Comparison of ENCODE assay signal across 1 cellular context in the genomic region with DNA sequence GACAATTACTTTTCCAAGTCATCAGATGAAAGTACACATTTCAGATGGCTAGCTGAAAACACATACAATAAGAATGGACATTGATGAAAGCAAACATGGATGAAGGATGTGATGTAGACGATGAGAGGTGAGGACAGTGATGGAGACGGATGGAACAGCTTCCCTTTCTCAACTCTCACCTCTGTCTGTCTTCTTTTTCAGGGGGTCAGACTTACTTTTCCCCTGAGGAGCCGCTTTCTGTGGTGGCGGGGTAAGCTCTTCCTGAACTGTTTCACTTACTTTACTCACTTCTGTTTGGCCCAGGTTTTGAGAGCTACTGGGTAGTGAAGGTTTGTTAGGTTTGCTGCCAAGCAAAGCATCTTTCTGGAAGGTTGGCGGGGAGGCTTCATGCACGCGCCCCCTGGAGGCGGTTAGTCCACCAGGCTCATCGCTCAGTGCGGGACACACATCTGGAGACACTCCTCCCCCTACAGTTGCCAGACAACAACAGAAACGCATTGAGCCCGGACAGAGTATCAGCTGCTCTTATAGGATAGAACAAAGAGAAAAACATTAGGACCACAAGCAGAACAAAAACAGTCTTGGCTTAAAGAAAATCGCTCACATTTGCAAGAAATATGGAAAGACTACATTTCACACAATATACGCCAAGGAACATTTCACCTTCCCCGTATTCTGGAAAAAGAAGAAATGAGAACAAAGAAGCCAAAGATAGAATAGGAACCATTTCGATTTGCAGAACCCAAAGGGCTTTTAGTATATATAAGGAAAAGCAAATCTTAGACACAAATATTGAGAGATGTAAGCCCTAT.
TF ChIP-seq lines count a peak whose summit lies in the region.

No MANE protein-coding gene starts in this region.

TF ChIP-seq in HepG2, 621 proteins besides CTCF, POLR2A, EP300 and RAD21 (continued from another document and continues in another):
- no peak for TF ChIP-seq ZNF484 (CRISPR knock-in tag; IDR thresholded peaks at IDR 0.05; ENCODE audit: borderline replicate concordance, low read depth)
- TF ChIP-seq ZSCAN12 (CRISPR knock-in tag; IDR thresholded peaks at IDR 0.05): no peak
- TF ChIP-seq POLR2AphosphoS2 (IDR thresholded peaks at IDR 0.05; ENCODE audit: low read depth, low read length): no peak
- no peak for TF ChIP-seq ZNF232 (CRISPR knock-in tag; IDR thresholded peaks at IDR 0.05; ENCODE audit: borderline replicate concordance)
- TF ChIP-seq ELF3 (CRISPR knock-in tag; IDR thresholded peaks at IDR 0.05): peak; percentile 45
- 0 out of 2 replicates have a peak, but pooled peaks have one; percentile 19 for TF ChIP-seq TOPORS (CRISPR knock-in tag; IDR thresholded peaks at IDR 0.05)
- TF ChIP-seq ZMYM3 (CRISPR knock-in tag; IDR thresholded peaks at IDR 0.05): peak; percentile 49; the same call in 1 of the 2 replicates
- TF ChIP-seq ZFP36 (IDR thresholded peaks at IDR 0.05; ENCODE audit: borderline replicate concordance, low read depth, low read length, partially characterized antibody): no peak
- TF ChIP-seq, protein P1, sequence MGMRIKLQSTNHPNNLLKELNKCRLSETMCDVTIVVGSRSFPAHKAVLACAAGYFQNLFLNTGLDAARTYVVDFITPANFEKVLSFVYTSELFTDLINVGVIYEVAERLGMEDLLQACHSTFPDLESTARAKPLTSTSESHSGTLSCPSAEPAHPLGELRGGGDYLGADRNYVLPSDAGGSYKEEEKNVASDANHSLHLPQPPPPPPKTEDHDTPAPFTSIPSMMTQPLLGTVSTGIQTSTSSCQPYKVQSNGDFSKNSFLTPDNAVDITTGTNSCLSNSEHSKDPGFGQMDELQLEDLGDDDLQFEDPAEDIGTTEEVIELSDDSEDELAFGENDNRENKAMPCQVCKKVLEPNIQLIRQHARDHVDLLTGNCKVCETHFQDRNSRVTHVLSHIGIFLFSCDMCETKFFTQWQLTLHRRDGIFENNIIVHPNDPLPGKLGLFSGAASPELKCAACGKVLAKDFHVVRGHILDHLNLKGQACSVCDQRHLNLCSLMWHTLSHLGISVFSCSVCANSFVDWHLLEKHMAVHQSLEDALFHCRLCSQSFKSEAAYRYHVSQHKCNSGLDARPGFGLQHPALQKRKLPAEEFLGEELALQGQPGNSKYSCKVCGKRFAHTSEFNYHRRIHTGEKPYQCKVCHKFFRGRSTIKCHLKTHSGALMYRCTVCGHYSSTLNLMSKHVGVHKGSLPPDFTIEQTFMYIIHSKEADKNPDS (CRISPR knock-in tag; IDR thresholded peaks at IDR 0.05): 0 out of 2 replicates have a peak, but pooled peaks have one; percentile 51
- TF ChIP-seq, protein P2, sequence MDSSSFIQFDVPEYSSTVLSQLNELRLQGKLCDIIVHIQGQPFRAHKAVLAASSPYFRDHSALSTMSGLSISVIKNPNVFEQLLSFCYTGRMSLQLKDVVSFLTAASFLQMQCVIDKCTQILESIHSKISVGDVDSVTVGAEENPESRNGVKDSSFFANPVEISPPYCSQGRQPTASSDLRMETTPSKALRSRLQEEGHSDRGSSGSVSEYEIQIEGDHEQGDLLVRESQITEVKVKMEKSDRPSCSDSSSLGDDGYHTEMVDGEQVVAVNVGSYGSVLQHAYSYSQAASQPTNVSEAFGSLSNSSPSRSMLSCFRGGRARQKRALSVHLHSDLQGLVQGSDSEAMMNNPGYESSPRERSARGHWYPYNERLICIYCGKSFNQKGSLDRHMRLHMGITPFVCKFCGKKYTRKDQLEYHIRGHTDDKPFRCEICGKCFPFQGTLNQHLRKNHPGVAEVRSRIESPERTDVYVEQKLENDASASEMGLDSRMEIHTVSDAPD (CRISPR knock-in tag; IDR thresholded peaks at IDR 0.05): 0 out of 2 replicates have a peak, but pooled peaks have one; percentile 20
- TF ChIP-seq, protein P3, sequence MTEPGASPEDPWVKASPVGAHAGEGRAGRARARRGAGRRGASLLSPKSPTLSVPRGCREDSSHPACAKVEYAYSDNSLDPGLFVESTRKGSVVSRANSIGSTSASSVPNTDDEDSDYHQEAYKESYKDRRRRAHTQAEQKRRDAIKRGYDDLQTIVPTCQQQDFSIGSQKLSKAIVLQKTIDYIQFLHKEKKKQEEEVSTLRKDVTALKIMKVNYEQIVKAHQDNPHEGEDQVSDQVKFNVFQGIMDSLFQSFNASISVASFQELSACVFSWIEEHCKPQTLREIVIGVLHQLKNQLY (CRISPR knock-in tag; IDR thresholded peaks at IDR 0.05): 0 out of 2 replicates have a peak, but pooled peaks have one; percentile 26
- TF ChIP-seq SSRP1 (CRISPR knock-in tag; IDR thresholded peaks at IDR 0.05): 0 out of 2 replicates have a peak, but pooled peaks have one; percentile 86
- TF ChIP-seq CBX5 (CRISPR knock-in tag; IDR thresholded peaks at IDR 0.05; ENCODE audit: borderline replicate concordance): peak; percentile 54; the same call in 1 of the 2 replicates
- TF ChIP-seq ZNF501 (CRISPR knock-in tag; IDR thresholded peaks at IDR 0.05): peak; percentile 39; the same call in 1 of the 2 replicates
- TF ChIP-seq, protein P4, sequence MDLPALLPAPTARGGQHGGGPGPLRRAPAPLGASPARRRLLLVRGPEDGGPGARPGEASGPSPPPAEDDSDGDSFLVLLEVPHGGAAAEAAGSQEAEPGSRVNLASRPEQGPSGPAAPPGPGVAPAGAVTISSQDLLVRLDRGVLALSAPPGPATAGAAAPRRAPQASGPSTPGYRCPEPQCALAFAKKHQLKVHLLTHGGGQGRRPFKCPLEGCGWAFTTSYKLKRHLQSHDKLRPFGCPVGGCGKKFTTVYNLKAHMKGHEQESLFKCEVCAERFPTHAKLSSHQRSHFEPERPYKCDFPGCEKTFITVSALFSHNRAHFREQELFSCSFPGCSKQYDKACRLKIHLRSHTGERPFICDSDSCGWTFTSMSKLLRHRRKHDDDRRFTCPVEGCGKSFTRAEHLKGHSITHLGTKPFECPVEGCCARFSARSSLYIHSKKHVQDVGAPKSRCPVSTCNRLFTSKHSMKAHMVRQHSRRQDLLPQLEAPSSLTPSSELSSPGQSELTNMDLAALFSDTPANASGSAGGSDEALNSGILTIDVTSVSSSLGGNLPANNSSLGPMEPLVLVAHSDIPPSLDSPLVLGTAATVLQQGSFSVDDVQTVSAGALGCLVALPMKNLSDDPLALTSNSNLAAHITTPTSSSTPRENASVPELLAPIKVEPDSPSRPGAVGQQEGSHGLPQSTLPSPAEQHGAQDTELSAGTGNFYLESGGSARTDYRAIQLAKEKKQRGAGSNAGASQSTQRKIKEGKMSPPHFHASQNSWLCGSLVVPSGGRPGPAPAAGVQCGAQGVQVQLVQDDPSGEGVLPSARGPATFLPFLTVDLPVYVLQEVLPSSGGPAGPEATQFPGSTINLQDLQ (CRISPR knock-in tag; IDR thresholded peaks at IDR 0.05): no peak
- TF ChIP-seq FOSL2 (CRISPR knock-in tag; IDR thresholded peaks at IDR 0.05): peak; percentile 58; the same call in 1 of the 2 replicates
- TF ChIP-seq NAIF1 (CRISPR knock-in tag; IDR thresholded peaks at IDR 0.05; ENCODE audit: borderline replicate concordance): 0 out of 2 replicates have a peak, but pooled peaks have one; percentile 32
- TF ChIP-seq ARID2 (CRISPR knock-in tag; IDR thresholded peaks at IDR 0.05; ENCODE audit: borderline replicate concordance): peak; percentile 32; the same call in 1 of the 2 replicates
- TF ChIP-seq GFI1 (CRISPR knock-in tag; IDR thresholded peaks at IDR 0.05; ENCODE audit: borderline replicate concordance): 0 out of 2 replicates have a peak, but pooled peaks have one; percentile 35
- peak; percentile 57; the same call in 1 of the 2 replicates for TF ChIP-seq TARDBP (CRISPR knock-in tag; IDR thresholded peaks at IDR 0.05)
- 0 out of 2 replicates have a peak, but pooled peaks have one; percentile 32 for TF ChIP-seq EED (CRISPR knock-in tag; IDR thresholded peaks at IDR 0.05)
- TF ChIP-seq ZNF703 (CRISPR knock-in tag; IDR thresholded peaks at IDR 0.05; ENCODE audit: borderline replicate concordance): no peak
- TF ChIP-seq, protein P5, sequence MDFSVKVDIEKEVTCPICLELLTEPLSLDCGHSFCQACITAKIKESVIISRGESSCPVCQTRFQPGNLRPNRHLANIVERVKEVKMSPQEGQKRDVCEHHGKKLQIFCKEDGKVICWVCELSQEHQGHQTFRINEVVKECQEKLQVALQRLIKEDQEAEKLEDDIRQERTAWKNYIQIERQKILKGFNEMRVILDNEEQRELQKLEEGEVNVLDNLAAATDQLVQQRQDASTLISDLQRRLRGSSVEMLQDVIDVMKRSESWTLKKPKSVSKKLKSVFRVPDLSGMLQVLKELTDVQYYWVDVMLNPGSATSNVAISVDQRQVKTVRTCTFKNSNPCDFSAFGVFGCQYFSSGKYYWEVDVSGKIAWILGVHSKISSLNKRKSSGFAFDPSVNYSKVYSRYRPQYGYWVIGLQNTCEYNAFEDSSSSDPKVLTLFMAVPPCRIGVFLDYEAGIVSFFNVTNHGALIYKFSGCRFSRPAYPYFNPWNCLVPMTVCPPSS (IDR thresholded peaks at IDR 0.05): no peak
- TF ChIP-seq GATAD2A (CRISPR knock-in tag; IDR thresholded peaks at IDR 0.05): peak; percentile 81
- no peak for TF ChIP-seq SOX6 (IDR thresholded peaks at IDR 0.05)
- TF ChIP-seq SOX6 (CRISPR knock-in tag; IDR thresholded peaks at IDR 0.05): peak; percentile 68
- TF ChIP-seq ZNF138 (CRISPR knock-in tag; IDR thresholded peaks at IDR 0.05; ENCODE audit: low read depth): no peak
- TF ChIP-seq GABPB1 (CRISPR knock-in tag; IDR thresholded peaks at IDR 0.05): peak; percentile 24; the same call in 1 of the 2 replicates
- TF ChIP-seq, protein P6, sequence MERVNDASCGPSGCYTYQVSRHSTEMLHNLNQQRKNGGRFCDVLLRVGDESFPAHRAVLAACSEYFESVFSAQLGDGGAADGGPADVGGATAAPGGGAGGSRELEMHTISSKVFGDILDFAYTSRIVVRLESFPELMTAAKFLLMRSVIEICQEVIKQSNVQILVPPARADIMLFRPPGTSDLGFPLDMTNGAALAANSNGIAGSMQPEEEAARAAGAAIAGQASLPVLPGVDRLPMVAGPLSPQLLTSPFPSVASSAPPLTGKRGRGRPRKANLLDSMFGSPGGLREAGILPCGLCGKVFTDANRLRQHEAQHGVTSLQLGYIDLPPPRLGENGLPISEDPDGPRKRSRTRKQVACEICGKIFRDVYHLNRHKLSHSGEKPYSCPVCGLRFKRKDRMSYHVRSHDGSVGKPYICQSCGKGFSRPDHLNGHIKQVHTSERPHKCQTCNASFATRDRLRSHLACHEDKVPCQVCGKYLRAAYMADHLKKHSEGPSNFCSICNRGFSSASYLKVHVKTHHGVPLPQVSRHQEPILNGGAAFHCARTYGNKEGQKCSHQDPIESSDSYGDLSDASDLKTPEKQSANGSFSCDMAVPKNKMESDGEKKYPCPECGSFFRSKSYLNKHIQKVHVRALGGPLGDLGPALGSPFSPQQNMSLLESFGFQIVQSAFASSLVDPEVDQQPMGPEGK (CRISPR knock-in tag; IDR thresholded peaks at IDR 0.05): peak; percentile 75
- TF ChIP-seq, protein P7, sequence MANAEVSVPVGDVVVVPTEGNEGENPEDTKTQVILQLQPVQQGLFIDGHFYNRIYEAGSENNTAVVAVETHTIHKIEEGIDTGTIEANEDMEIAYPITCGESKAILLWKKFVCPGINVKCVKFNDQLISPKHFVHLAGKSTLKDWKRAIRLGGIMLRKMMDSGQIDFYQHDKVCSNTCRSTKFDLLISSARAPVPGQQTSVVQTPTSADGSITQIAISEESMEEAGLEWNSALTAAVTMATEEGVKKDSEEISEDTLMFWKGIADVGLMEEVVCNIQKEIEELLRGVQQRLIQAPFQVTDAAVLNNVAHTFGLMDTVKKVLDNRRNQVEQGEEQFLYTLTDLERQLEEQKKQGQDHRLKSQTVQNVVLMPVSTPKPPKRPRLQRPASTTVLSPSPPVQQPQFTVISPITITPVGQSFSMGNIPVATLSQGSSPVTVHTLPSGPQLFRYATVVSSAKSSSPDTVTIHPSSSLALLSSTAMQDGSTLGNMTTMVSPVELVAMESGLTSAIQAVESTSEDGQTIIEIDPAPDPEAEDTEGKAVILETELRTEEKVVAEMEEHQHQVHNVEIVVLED (CRISPR knock-in tag; IDR thresholded peaks at IDR 0.05; ENCODE audit: borderline replicate concordance): no peak
- TF ChIP-seq XRCC5 (optimal IDR thresholded peaks at IDR 0.05; ENCODE audit: low read length): peak; percentile 95
- TF ChIP-seq FOXA3 (CRISPR knock-in tag; IDR thresholded peaks at IDR 0.05): peak; percentile 39; the same call in 1 of the 2 replicates
- TF ChIP-seq, protein P8, sequence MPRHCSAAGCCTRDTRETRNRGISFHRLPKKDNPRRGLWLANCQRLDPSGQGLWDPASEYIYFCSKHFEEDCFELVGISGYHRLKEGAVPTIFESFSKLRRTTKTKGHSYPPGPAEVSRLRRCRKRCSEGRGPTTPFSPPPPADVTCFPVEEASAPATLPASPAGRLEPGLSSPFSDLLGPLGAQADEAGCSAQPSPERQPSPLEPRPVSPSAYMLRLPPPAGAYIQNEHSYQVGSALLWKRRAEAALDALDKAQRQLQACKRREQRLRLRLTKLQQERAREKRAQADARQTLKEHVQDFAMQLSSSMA (CRISPR knock-in tag; IDR thresholded peaks at IDR 0.05): no peak
- peak; percentile 62; the same call in 1 of the 2 replicates for TF ChIP-seq ZNF331 (CRISPR knock-in tag; IDR thresholded peaks at IDR 0.05)
- TF ChIP-seq ZNF24 (IDR thresholded peaks at IDR 0.05): no peak
- TF ChIP-seq MIER2 (CRISPR knock-in tag; IDR thresholded peaks at IDR 0.05): peak; percentile 42; the same call in 1 of the 2 replicates
- no peak for TF ChIP-seq ONECUT2 (CRISPR knock-in tag; IDR thresholded peaks at IDR 0.05)
- TF ChIP-seq ZNF772 (CRISPR knock-in tag; IDR thresholded peaks at IDR 0.05): peak; percentile 79
- no peak for TF ChIP-seq TOE1 (CRISPR knock-in tag; IDR thresholded peaks at IDR 0.05)
- TF ChIP-seq, protein P9, sequence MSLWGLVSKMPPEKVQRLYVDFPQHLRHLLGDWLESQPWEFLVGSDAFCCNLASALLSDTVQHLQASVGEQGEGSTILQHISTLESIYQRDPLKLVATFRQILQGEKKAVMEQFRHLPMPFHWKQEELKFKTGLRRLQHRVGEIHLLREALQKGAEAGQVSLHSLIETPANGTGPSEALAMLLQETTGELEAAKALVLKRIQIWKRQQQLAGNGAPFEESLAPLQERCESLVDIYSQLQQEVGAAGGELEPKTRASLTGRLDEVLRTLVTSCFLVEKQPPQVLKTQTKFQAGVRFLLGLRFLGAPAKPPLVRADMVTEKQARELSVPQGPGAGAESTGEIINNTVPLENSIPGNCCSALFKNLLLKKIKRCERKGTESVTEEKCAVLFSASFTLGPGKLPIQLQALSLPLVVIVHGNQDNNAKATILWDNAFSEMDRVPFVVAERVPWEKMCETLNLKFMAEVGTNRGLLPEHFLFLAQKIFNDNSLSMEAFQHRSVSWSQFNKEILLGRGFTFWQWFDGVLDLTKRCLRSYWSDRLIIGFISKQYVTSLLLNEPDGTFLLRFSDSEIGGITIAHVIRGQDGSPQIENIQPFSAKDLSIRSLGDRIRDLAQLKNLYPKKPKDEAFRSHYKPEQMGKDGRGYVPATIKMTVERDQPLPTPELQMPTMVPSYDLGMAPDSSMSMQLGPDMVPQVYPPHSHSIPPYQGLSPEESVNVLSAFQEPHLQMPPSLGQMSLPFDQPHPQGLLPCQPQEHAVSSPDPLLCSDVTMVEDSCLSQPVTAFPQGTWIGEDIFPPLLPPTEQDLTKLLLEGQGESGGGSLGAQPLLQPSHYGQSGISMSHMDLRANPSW (CRISPR knock-in tag; IDR thresholded peaks at IDR 0.05; ENCODE audit: borderline replicate concordance): no peak
- peak; percentile 86 for TF ChIP-seq STAG1 (CRISPR knock-in tag; IDR thresholded peaks at IDR 0.05)
- no peak for TF ChIP-seq ZNF33A (CRISPR knock-in tag; IDR thresholded peaks at IDR 0.05; ENCODE audit: borderline replicate concordance)
- TF ChIP-seq, protein P10, sequence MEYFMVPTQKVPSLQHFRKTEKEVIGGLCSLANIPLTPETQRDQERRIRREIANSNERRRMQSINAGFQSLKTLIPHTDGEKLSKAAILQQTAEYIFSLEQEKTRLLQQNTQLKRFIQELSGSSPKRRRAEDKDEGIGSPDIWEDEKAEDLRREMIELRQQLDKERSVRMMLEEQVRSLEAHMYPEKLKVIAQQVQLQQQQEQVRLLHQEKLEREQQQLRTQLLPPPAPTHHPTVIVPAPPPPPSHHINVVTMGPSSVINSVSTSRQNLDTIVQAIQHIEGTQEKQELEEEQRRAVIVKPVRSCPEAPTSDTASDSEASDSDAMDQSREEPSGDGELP (IDR thresholded peaks at IDR 0.05; ENCODE audit: borderline replicate concordance, low read depth): peak; percentile 75; the same call in 1 of the 2 replicates
